9 cellular contexts compared by ENCODE assay signal in genomic region chr17:48671697-48672171, GRCh38. TPM values are rescaled to one million over a fixed set of nuclear protein-coding genes. Genes with fewer than 3 reads are reported as not detected.
DNase-seq lines count a peak whose midpoint lies in the region; ATAC-seq and TF ChIP-seq lines count a peak whose summit lies in the region.
"Had no signal": no experiment of that assay in that cellular context is flagged by ENCODE, and none has a peak within 500 bp of the region (broad histone marks: within the 10 kb centered on the region; RNA-seq: fewer than 3 reads in every experiment).

No MANE protein-coding gene starts in this region.

- TF ChIP-seq POLR2A in upper lobe of left lung (IDR thresholded peaks at IDR 0.05), result no peak

- H3K4me1 ChIP-seq in adipocyte (ENCODE audit: control insufficient read depth, insufficient read depth, low read length) (peaks cover 3% of the 10 kb centered on the region), left ventricle myocardium inferior (peaks cover 10% of the 10 kb centered on the region), upper lobe of left lung (peaks cover 8 to 11% (median 10%) of the 10 kb centered on the region in 4 donors)

- H3K36me3 ChIP-seq in adipocyte (ENCODE audit: control insufficient read depth, insufficient read depth, low read length, severe bottlenecking) (no peaks in the 10 kb centered on the region), left ventricle myocardium inferior (no peaks in the 10 kb centered on the region), upper lobe of left lung (no peaks in the 10 kb centered on the region)

- peak overlapping the region; percentile 71 for H3K9ac ChIP-seq in adipocyte (ENCODE audit: low read length)

- no peak for TF ChIP-seq EP300 in upper lobe of left lung (IDR thresholded peaks at IDR 0.05)

- H3K9me3 ChIP-seq in adipocyte (ENCODE audit: control insufficient read depth, low read length), result peaks cover under 1% of the 10 kb centered on the region
- H3K9me3 ChIP-seq in left ventricle myocardium inferior (replicated peaks), result no peaks in the 10 kb centered on the region
- H3K9me3 ChIP-seq in upper lobe of left lung, result no peaks in the 10 kb centered on the region

- peak; percentile 66 to 94 for ATAC-seq in upper lobe of left lung (ENCODE audit: low FRiP score in 2 of 2)
- ATAC-seq in HG03460 (IDR thresholded peaks at IDR 0.05; ENCODE audit: unreplicated experiment), result no peak

- TF ChIP-seq CTCF in left ventricle myocardium inferior (IDR thresholded peaks at IDR 0.05; ENCODE audit: borderline replicate concordance), result peak; percentile 91
- TF ChIP-seq CTCF in upper lobe of left lung (IDR thresholded peaks at IDR 0.05), result peak; percentile 50 to 79 (median 78)

- peak overlapping the region; percentile 80 for H3K4me3 ChIP-seq in adipocyte (ENCODE audit: low read length)
- H3K4me3 ChIP-seq in left ventricle myocardium inferior, result peak overlapping the region; percentile 56
- peak overlapping the region in 3 of 4 donors; percentile 13 to 36 (median 36) for H3K4me3 ChIP-seq in upper lobe of left lung

- intact Hi-C loops in left ventricle myocardium inferior (cut with micrococcal nuclease), result loop anchor here (10.0 kb wide), 2 partner anchors 213 to 363 kb away; no protein-coding TSS in a partner anchor
- intact Hi-C loops in posterior vena cava (cut with DNase I), result loop anchor here (2.0 to 10.0 kb wide), 3 partner anchors 119 to 203 kb away; no protein-coding TSS in a partner anchor

- H3K27me3 ChIP-seq in adipocyte (replicated peaks; ENCODE audit: control insufficient read depth, insufficient read depth, low read length), result peaks cover 48% of the 10 kb centered on the region
- H3K27me3 ChIP-seq in left ventricle myocardium inferior (ENCODE audit: low read depth), result peaks cover 96% of the 10 kb centered on the region
- H3K27me3 ChIP-seq in upper lobe of left lung, result peaks cover 0 to 4% (median 0%) of the 10 kb centered on the region in 4 donors

- 4% methylated on average over 12 to 15 of the region's 15 CpGs for WGBS in upper lobe of left lung, 2 donors

- DNase-seq in EH (ENCODE audit: low read depth) (peak; percentile 73), LoVo (ENCODE audit: low spot score) (peak; percentile 62), SW480 (ENCODE audit: low spot score) (peak; percentile 61), adipocyte (ENCODE audit: low read depth) (peak; percentile 92), left ventricle myocardium inferior (peak; percentile 84), posterior vena cava (ENCODE audit: low spot score) (peak; percentile 94), upper lobe of left lung (peak in 1 of 2 donors; percentile 70)

- H3K27ac ChIP-seq in left ventricle myocardium inferior (replicated peaks) (no peak overlapping the region), upper lobe of left lung (peak overlapping the region in 1 of 4 donors; percentile 12)

RNA-seq across cellular contexts. Expression of gene HOXB9, which starts 45.6 kb away (rescaled TPM):
- not detected for total RNA-seq in left ventricle myocardium inferior
- under 1 TPM in 1 of 2 donors, not detected in 1; 0.24 TPM for total RNA-seq in posterior vena cava
- under 1 TPM in 3 of 6 donors, not detected in 3; 0.20 to 0.30 (median 0.29) TPM for total RNA-seq in upper lobe of left lung
- total RNA-seq: temporal lobe had no signal

RNA-seq across cellular contexts. Expression of gene PRAC1, which starts 50.6 kb away (rescaled TPM):
- not detected for total RNA-seq in left ventricle myocardium inferior
- total RNA-seq in posterior vena cava, result not detected
- total RNA-seq in upper lobe of left lung, result not detected
- total RNA-seq: temporal lobe had no signal

RNA-seq across cellular contexts. Expression of gene PRAC2, which starts 51.3 kb away (rescaled TPM):
- total RNA-seq in left ventricle myocardium inferior (not detected), posterior vena cava (not detected), upper lobe of left lung (not detected)
- total RNA-seq: temporal lobe had no signal

RNA-seq across cellular contexts. Expression of gene HOXB8, which starts 56.6 kb away (rescaled TPM):
- total RNA-seq in left ventricle myocardium inferior (not detected), posterior vena cava (under 1 TPM; 0.19 to 0.93 TPM), upper lobe of left lung (under 1 TPM in 2 of 6 donors, not detected in 4; 0.23 to 0.27 TPM)

RNA-seq across cellular contexts. Expression of gene HOXB13, which starts 56.8 kb away (rescaled TPM):
- total RNA-seq in left ventricle myocardium inferior (not detected), posterior vena cava (not detected), upper lobe of left lung (not detected)
- total RNA-seq: temporal lobe had no signal
